28 cellular contexts compared by ENCODE assay signal in the genomic region with DNA sequence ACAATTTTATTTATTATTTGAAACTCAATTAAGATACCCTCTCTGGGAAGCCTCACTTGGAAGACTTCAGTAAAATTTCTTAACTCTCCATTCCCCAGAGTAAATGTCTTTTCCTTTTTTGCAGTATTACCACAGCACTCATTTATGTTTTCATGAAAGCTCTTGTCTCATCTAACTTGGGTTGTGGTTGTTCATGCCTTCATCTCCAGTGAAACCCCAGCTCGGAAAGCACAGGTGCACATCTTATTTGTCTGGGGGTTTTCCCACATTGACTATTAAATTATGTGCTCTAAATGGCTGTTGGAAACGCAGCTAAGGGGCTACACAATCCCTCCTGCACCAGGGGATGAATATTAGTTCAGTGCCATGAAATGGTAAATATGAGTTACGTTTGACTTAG.
"Had no signal": no experiment of that assay in that cellular context is flagged by ENCODE, and none has a peak within 500 bp of the region (broad histone marks: within the 10 kb centered on the region; RNA-seq: fewer than 3 reads in every experiment).

No MANE protein-coding gene starts in this region.

- H3K9me3 ChIP-seq: MG63, Peyer's patch, SK-N-SH had no signal

- H3K9ac ChIP-seq: SK-N-SH had no signal

- H3K4me3 ChIP-seq: MG63, Peyer's patch, SJSA1 had no signal

- H3K27ac ChIP-seq: Peyer's patch, SJSA1 had no signal

- DNase-seq: Kasumi-1, KG1, MG63, NCI-H1092, NCI-H1105, NCI-H1417 treated with DMSO at 0.1 percent for 48 hours, NCI-H1436 treated with DMSO at 0.1 percent for 48 hours, NCI-H1694 treated with DMSO at 0.1 percent for 48 hours, NCI-H187 treated with DMSO at 0.1 percent for 48 hours, NCI-H2029, NCI-H2081, NCI-H2171 treated with DMSO at 0.1 percent for 48 hours, NCI-H2227 treated with DMSO at 0.1 percent for 48 hours, NCI-H345, NCI-H446, NCI-H510A treated with DMSO at 0.1 percent for 48 hours, NCI-H524 treated with DMSO at 0.1 percent for 48 hours, NCI-H526 treated with DMSO at 0.1 percent for 48 hours, NCI-H774, OCI-M1, PC-3, Peyer's patch, Right ventricle myocardium superior, RPMI8226, SHP77 treated with DMSO at 0.1 percent for 48 hours, SK-N-SH, SW 1271 had no signal

- H3K4me2 ChIP-seq: SK-N-SH had no signal

- H3K4me1 ChIP-seq: Peyer's patch, SJSA1 had no signal

- H3K36me3 ChIP-seq: MG63, Peyer's patch, SJSA1 had no signal

- H3K27me3 ChIP-seq: MG63, Peyer's patch, SJSA1 had no signal

- ATAC-seq: PC-3 had no signal
